30 cellular contexts compared by ENCODE assay signal in genomic region chr4:52618795-52619590, GRCh38. TPM values are rescaled to one million over a fixed set of nuclear protein-coding genes. Genes with fewer than 3 reads are reported as not detected.
DNase-seq lines count a peak whose midpoint lies in the region; ATAC-seq, FAIRE-seq and TF ChIP-seq lines count a peak whose summit lies in the region.
"Had no signal": no experiment of that assay in that cellular context is flagged by ENCODE, and none has a peak within 500 bp of the region (broad histone marks: within the 10 kb centered on the region; RNA-seq: fewer than 3 reads in every experiment).

No MANE protein-coding gene starts in this region.

- BruUV-seq in K562 (replicated peaks; lab: Mats Ljungman, UMichigan): no TSS peak

- peaks cover 13% of the 10 kb centered on the region for H3K4me1 ChIP-seq in GM23338 (ENCODE audit: insufficient read depth)
- no peaks in the 10 kb centered on the region for H3K4me1 ChIP-seq in K562 (replicated peaks in 1 of 2; ENCODE audit: control insufficient read depth in 2 of 2, insufficient read depth in 2 of 2, low read length in 2 of 2)
- no peaks in the 10 kb centered on the region for H3K4me1 ChIP-seq in Peyer's patch
- H3K4me1 ChIP-seq: BLaER1 had no signal

- H3K27ac Mint-ChIP-seq in GM23338 (peak overlapping the region; percentile 49), nephron progenitor cell (peak overlapping the region; percentile 77)
- H3K27ac Mint-ChIP-seq: activated CD4-positive, alpha-beta T cell treated with anti-CD3 and anti-CD28 coated beads, Interleukin-2, amount 10 ng/mL, durations not matched to agents 24 days and 14 days; activated naive CD8-positive, alpha-beta T cell treated with anti-CD3 and anti-CD28 coated beads, Interleukin-2, amount 10 ng/mL, durations not matched to agents 7 days and 5 days; dendritic cell treated with granulocyte-macrophage colony-stimulating factor and Interleukin-4, amounts not matched to agents 40 ng/mL and 50 ng/mL, for 4 days; natural killer cell; stimulated activated memory B cell treated with anti-CD40 and anti-IgM and Interleukin-4, amounts not matched to agents 10 μg/mL and 1 μg/mL and 100 μg/mL, for 72 hours had no signal

- in situ Hi-C loops in K562 (cut with MboI): no loop called here

- no peak for TF ChIP-seq RAD21 in K562 (CRISPR knock-in tag; conservative IDR thresholded peaks at IDR 0.05 in 1 of 2, IDR thresholded peaks at IDR 0.05 in 1 of 2)

- CTCF ChIA-PET in K562 (lab: Yijun Ruan, JAX; ENCODE audit: low intra/inter-chr PET ratio): no interaction called here

- H3F3A ChIP-seq in GM23338 (replicated peaks; ENCODE audit: low read depth): no peaks in the 10 kb centered on the region

- H3K27ac ChIP-seq in GM23338 (ENCODE audit: low read depth) (no peak overlapping the region), K562 (ENCODE audit: extremely low read depth, low read depth, low read length) (no peak overlapping the region), Peyer's patch (no peak overlapping the region)
- H3K27ac ChIP-seq: BLaER1, esophagus muscularis mucosa, foreskin keratinocyte, heart left ventricle, ovary, VCaP had no signal

- H3K27me3 Mint-ChIP-seq in GM23338 (ENCODE audit: insufficient read depth, low read depth, poor library complexity) (no peaks in the 10 kb centered on the region), nephron progenitor cell (ENCODE audit: low read depth, poor library complexity) (peaks cover 3% of the 10 kb centered on the region)
- H3K27me3 Mint-ChIP-seq: central memory CD8-positive, alpha-beta T cell; dendritic cell treated with granulocyte-macrophage colony-stimulating factor and Interleukin-4, amounts not matched to agents 40 ng/mL and 50 ng/mL, for 4 days; stimulated activated memory B cell treated with anti-CD40 and anti-IgM and Interleukin-4, amounts not matched to agents 10 μg/mL and 1 μg/mL and 100 μg/mL, for 72 hours had no signal

- no peak overlapping the region for H2AFZ ChIP-seq in GM23338
- no peak overlapping the region for H2AFZ ChIP-seq in K562 (ENCODE audit: low read depth, low read length)

- H3K79me2 ChIP-seq in GM23338 (replicated peaks; ENCODE audit: insufficient read depth) (peaks cover 92% of the 10 kb centered on the region), K562 (ENCODE audit: control insufficient read depth, insufficient read depth, low read length) (no peaks in the 10 kb centered on the region)

- H3K9me3 ChIP-seq in K562 (replicated peaks; ENCODE audit: control insufficient read depth, insufficient read depth, low read depth, low read length) (no peaks in the 10 kb centered on the region), Peyer's patch (no peaks in the 10 kb centered on the region)
- H3K9me3 ChIP-seq: BLaER1, esophagus muscularis mucosa, heart left ventricle, ovary had no signal

- H3K9ac ChIP-seq in K562 (ENCODE audit: insufficient read depth in 1 of 2, low read depth in 2 of 2, low read length in 2 of 2): no peak overlapping the region
- H3K9ac ChIP-seq: BLaER1 had no signal

- POLR2A ChIA-PET in K562 (lab: Yijun Ruan, JAX): interaction anchor here (1.2 kb wide), 1 partner anchor 12 kb away, joined by 3 read pairs; no protein-coding TSS in a partner anchor

- no peaks in the 10 kb centered on the region for H3K9me3 Mint-ChIP-seq in GM23338
- peaks cover 16% of the 10 kb centered on the region for H3K9me3 Mint-ChIP-seq in nephron progenitor cell
- H3K9me3 Mint-ChIP-seq: activated CD4-positive, alpha-beta T cell treated with anti-CD3 and anti-CD28 coated beads, Interleukin-2, amount 10 ng/mL, durations not matched to agents 24 days and 14 days; activated naive CD8-positive, alpha-beta T cell treated with anti-CD3 and anti-CD28 coated beads, Interleukin-2, amount 10 ng/mL, durations not matched to agents 7 days and 5 days; central memory CD8-positive, alpha-beta T cell; dendritic cell treated with granulocyte-macrophage colony-stimulating factor and Interleukin-4, amounts not matched to agents 40 ng/mL and 50 ng/mL, for 4 days; natural killer cell; stimulated activated memory B cell treated with anti-CD40 and anti-IgM and Interleukin-4, amounts not matched to agents 10 μg/mL and 1 μg/mL and 100 μg/mL, for 72 hours had no signal

- no peak overlapping the region for H3K4me3 Mint-ChIP-seq in GM23338
- H3K4me3 Mint-ChIP-seq in nephron progenitor cell: no peak overlapping the region
- H3K4me3 Mint-ChIP-seq: activated CD4-positive, alpha-beta T cell treated with anti-CD3 and anti-CD28 coated beads, Interleukin-2, amount 10 ng/mL, durations not matched to agents 24 days and 14 days; activated naive CD8-positive, alpha-beta T cell treated with anti-CD3 and anti-CD28 coated beads, Interleukin-2, amount 10 ng/mL, durations not matched to agents 7 days and 5 days; central memory CD8-positive, alpha-beta T cell; dendritic cell treated with granulocyte-macrophage colony-stimulating factor and Interleukin-4, amounts not matched to agents 40 ng/mL and 50 ng/mL, for 4 days; natural killer cell; stimulated activated memory B cell treated with anti-CD40 and anti-IgM and Interleukin-4, amounts not matched to agents 10 μg/mL and 1 μg/mL and 100 μg/mL, for 72 hours had no signal

- no peak for TF ChIP-seq EP300 in K562 (IDR thresholded peaks at IDR 0.05; ENCODE audit: low read length)

- H3K4me1 Mint-ChIP-seq in GM23338 (peaks cover 21% of the 10 kb centered on the region), nephron progenitor cell (peaks cover 36% of the 10 kb centered on the region)
- H3K4me1 Mint-ChIP-seq: stimulated activated memory B cell treated with anti-CD40 and anti-IgM and Interleukin-4, amounts not matched to agents 10 μg/mL and 1 μg/mL and 100 μg/mL, for 72 hours had no signal

- H3K36me3 Mint-ChIP-seq in GM23338 (ENCODE audit: low read depth) (peaks cover 17% of the 10 kb centered on the region; the same call in 2 of the 3 replicates), nephron progenitor cell (ENCODE audit: low read depth) (peaks cover 59% of the 10 kb centered on the region)
- H3K36me3 Mint-ChIP-seq: natural killer cell had no signal

- H3K9me2 ChIP-seq in GM23338 (ENCODE audit: insufficient read depth): no peaks in the 10 kb centered on the region

- H3K4me2 ChIP-seq in GM23338 (peak overlapping the region; percentile 45; the same call in 1 of the 2 replicates), K562 (ENCODE audit: insufficient read depth, low read length) (no peak overlapping the region)
- H3K4me2 ChIP-seq: BLaER1 had no signal

- H3K36me3 ChIP-seq in GM23338 (ENCODE audit: insufficient read depth): 0 out of 2 replicates have a peak, but pooled peaks cover 3% of the 10 kb centered on the region
- H3K36me3 ChIP-seq in K562 (ENCODE audit: control insufficient read depth, insufficient read depth, low read length): no peaks in the 10 kb centered on the region
- H3K36me3 ChIP-seq in Peyer's patch: no peaks in the 10 kb centered on the region
- H3K36me3 ChIP-seq: esophagus muscularis mucosa, ovary had no signal

- no peak for ATAC-seq in GM23338
- ATAC-seq in K562: no peak
- ATAC-seq: foreskin keratinocyte; HCT116; natural killer cell; stimulated activated memory B cell treated with anti-CD40 and anti-IgM and Interleukin-4, amounts not matched to agents 10 μg/mL and 1 μg/mL and 100 μg/mL, for 72 hours had no signal

- DNase-seq in GM23338 (ENCODE audit: low spot score) (no peak), HuH-7 (ENCODE audit: low spot score) (peak; percentile 75), K562 (ENCODE audit: extremely low read depth in 1 of 4, low spot score in 3 of 4) (no peak), nephron progenitor cell (no peak), Peyer's patch (no peak)
- no peak for DNase-seq in activated naive CD4-positive, alpha-beta T cell (lab: John Stamatoyannopoulos, UW)
- no peak for DNase-seq in effector CD8-positive, alpha-beta T cell (lab: John Stamatoyannopoulos, UW)
- DNase-seq: activated CD4-positive, alpha-beta T cell treated with anti-CD3 and anti-CD28 coated beads, Interleukin-2, amount 10 ng/mL, durations not matched to agents 24 days and 14 days; activated gamma-delta T cell; activated naive CD8-positive, alpha-beta T cell treated with anti-CD3 and anti-CD28 coated beads, Interleukin-2, amount 10 ng/mL, durations not matched to agents 7 days and 5 days; activated T-cell treated with anti-CD3 and anti-CD28 coated beads, Interleukin-2, amount 50 U/mL, for 1 hour; foreskin keratinocyte; heart left ventricle; kidney; natural killer cell; NCI-H1105; NCI-H2029 treated with DMSO at 0.1 percent for 48 hours; NCI-H748 treated with DMSO at 0.1 percent for 48 hours; ovary; SIG-M5; trophoblast cell had no signal

- TF ChIP-seq CTCF in GM23338 (conservative IDR thresholded peaks at IDR 0.05; ENCODE audit: low read depth in 2 of 2): no peak
- no peak for TF ChIP-seq CTCF in K562 (IDR thresholded peaks at IDR 0.05 in 2 of 3, conservative IDR thresholded peaks at IDR 0.05 in 1 of 3; ENCODE audit: insufficient read depth in 2 of 3, low read depth in 1 of 3, low read length in 3 of 3)
- TF ChIP-seq CTCF in nephron progenitor cell (IDR thresholded peaks at IDR 0.05): no peak
- no peak for TF ChIP-seq CTCF in Peyer's patch (IDR thresholded peaks at IDR 0.05)

- intact Hi-C loops in K562 (cut with micrococcal nuclease): no loop called here

- FAIRE-seq in K562 (lab: Jason Lieb, UNC): no peak
- FAIRE-seq: endometrium, kidney, RCC 7860 had no signal

- no peak overlapping the region for H3K4me3 ChIP-seq in GM23338
- no peak overlapping the region for H3K4me3 ChIP-seq in K562
- no peak overlapping the region for H3K4me3 ChIP-seq in Peyer's patch
- H3K4me3 ChIP-seq: BLaER1, esophagus muscularis mucosa, heart left ventricle, ovary had no signal

- no peaks in the 10 kb centered on the region; the same call in none of the 2 replicates for H4K20me1 ChIP-seq in GM23338 (replicated peaks; ENCODE audit: insufficient read depth)
- no peaks in the 10 kb centered on the region for H4K20me1 ChIP-seq in K562 (replicated peaks; ENCODE audit: control insufficient read depth, insufficient read depth, low read length)

- H3K27me3 ChIP-seq in GM23338 (ENCODE audit: insufficient read depth): no peaks in the 10 kb centered on the region
- no peaks in the 10 kb centered on the region for H3K27me3 ChIP-seq in K562 (ENCODE audit: control insufficient read depth in 2 of 2, insufficient read depth in 2 of 2, low read length in 2 of 2)
- H3K27me3 ChIP-seq in Peyer's patch: no peaks in the 10 kb centered on the region
- H3K27me3 ChIP-seq: BLaER1, esophagus muscularis mucosa, foreskin keratinocyte, heart left ventricle, ovary had no signal

- TF ChIP-seq POLR2A in K562 (conservative IDR thresholded peaks at IDR 0.05): no peak
- TF ChIP-seq POLR2A in Peyer's patch (IDR thresholded peaks at IDR 0.05): no peak

- WGBS in K562 (ENCODE audit: insufficient coverage, low coverage, missing lambda C conversion rate): 52% methylated on average over 3 of the region's 3 CpGs

- H3K9me1 ChIP-seq in K562 (ENCODE audit: control insufficient read depth, insufficient read depth, low read length): no peaks in the 10 kb centered on the region

RNA-seq across cellular contexts. Expression of gene USP46, which starts 40.1 kb away (rescaled TPM):
- 40.5 and 41.1 TPM in 2 replicates for total RNA-seq in GM23338 (2014; rRNA removed; shearing (Covaris generic))
- polyA plus RNA-seq in GM23338 (2016; fragmentation: Nextera tagmentation; extraction: Ambion mirVana) (58.4 and 59.4 TPM in 2 replicates), K562 (2011; rRNA removed) (9.7 and 11.0 TPM in 2 replicates), K562 (2014; fragmentation: Illumina TruSeq; extraction: Trizol) (8.4 and 9.5 TPM in 2 replicates), K562 (2014; fragmentation: Nextera tagmentation; extraction: Ambion mirVana) (1 to 10 TPM; 3.0 to 3.4 TPM), K562 (2014; rRNA removed) (5.2 and 6.7 TPM in 2 replicates)
- 16.2 and 23.2 TPM in 2 replicates for total RNA-seq in K562 (2011; cell fraction: chromatin; rRNA removed; ENCODE audit: low replicate concordance)
- 6.6 and 7.3 TPM in 2 replicates for total RNA-seq in K562 (2011; cell fraction: nucleolus; rRNA removed)
- total RNA-seq in K562 (2011; cell fraction: nucleoplasm; rRNA removed): 8.6 and 12.2 TPM in 2 replicates
- total RNA-seq in K562 (2014; rRNA removed) (2.9 and 3.8 TPM in 2 replicates), K562 (2014; rRNA removed; fragmentation: Illumina TruSeq; extraction: Trizol) (11.2 and 11.7 TPM in 2 replicates), K562 (2015; rRNA removed; fragmentation: Illumina TruSeq; extraction: Trizol) (8.4 and 8.8 TPM in 2 replicates), K562 (2021) (11.2 and 11.7 TPM in 2 replicates), Peyer's patch (10 to 100 TPM in 2 of 4 donors, 1 to 10 TPM in 2; 7.4 to 19.8 (median 9.4) TPM)
- polyA plus RNA-seq in K562 (2011; cell fraction: cytosol; rRNA removed): 1.6 and 3.3 TPM in 2 replicates
- polyA plus RNA-seq in K562 (2011; cell fraction: nucleus; rRNA removed): 10.6 and 13.6 TPM in 2 replicates
- 5.5 and 7.7 TPM in 2 replicates for polyA plus RNA-seq in K562 (2012)
- 28.1 and 31.0 TPM in 2 replicates for polyA minus RNA-seq in K562 (2011; rRNA and poly(A)+ RNA removed)
- polyA minus RNA-seq in K562 (2011; cell fraction: cytosol; rRNA and poly(A)+ RNA removed): 5.1 and 6.3 TPM in 2 replicates
- 7.1 and 7.3 TPM in 2 replicates for polyA minus RNA-seq in K562 (2011; cell fraction: nucleus; rRNA and poly(A)+ RNA removed)
